ENCODE assay signal across 1 cellular context in the genomic region with DNA sequence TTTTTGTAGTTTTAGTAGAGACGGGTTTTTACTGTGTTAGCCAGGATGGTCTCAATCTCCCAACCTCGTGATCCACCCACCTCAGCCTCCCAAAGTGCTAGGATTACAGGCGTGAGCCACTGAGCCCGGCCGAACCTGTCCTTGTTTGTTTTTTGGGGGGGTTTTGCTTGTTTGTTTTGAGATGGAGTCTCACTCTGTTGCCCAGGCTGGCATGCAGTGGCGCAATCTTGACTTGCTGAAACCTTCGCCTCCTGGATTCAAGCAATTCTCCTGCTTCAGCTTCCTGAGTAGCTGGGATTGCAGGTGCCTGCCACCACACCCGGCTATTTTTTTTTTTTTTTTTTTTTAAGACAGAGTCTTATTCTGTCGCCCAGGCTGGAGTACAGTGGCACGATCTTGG.
TF ChIP-seq lines count a peak whose summit lies in the region.

No MANE protein-coding gene starts in this region.

TF ChIP-seq in HEK293, 187 proteins besides CTCF, POLR2A, EP300 and RAD21:
- TF ChIP-seq ZNF121 (tag by site-specific recombination; IDR thresholded peaks at IDR 0.05) = 0 out of 2 replicates have a peak, but pooled peaks have one; percentile 5
